39 cellular contexts compared by ENCODE assay signal in the genomic region with DNA sequence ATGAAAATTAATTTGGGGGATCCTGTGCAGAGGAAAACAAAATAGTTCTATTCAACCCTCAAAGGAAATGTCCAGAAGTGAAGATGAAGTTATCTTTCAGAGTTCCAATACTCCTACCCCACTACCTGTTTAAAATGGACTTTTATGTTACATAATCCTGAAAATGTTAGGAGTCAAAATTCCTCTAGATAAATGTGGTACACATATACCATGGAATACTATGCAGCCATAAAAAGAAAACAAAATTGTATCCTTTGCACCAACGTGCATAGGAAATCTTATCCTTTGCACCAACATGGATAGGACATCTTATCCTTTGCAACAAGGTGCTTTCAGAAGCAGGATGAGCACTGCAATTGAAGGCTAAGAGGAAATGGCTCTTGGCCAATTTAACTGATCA.
"Had no signal": no experiment of that assay in that cellular context is flagged by ENCODE, and none has a peak within 500 bp of the region (broad histone marks: within the 10 kb centered on the region; RNA-seq: fewer than 3 reads in every experiment).

No MANE protein-coding gene starts in this region.

- H3K9me3 ChIP-seq: adrenal gland, ascending aorta, body of pancreas, breast epithelium had no signal

- H3K4me1 ChIP-seq: body of pancreas, breast epithelium had no signal

- FAIRE-seq: bronchial epithelial cell had no signal

- H3K4me3 ChIP-seq: adrenal gland, ascending aorta, body of pancreas, breast epithelium, cardiac muscle cell had no signal

- H3K27me3 ChIP-seq: adrenal gland, ascending aorta, body of pancreas, brain microvascular endothelial cell, breast epithelium, cardiac muscle cell had no signal

- H3K4me3 Mint-ChIP-seq: activated naive CD4-positive, alpha-beta T cell treated with anti-CD3 and anti-CD28 coated beads for 36 hours; activated naive CD4-positive, alpha-beta T cell treated with anti-CD3 and anti-CD28 coated beads, Interleukin-2, amount 10 ng/mL, durations not matched to agents 7 days and 5 days; activated naive CD4-positive, alpha-beta T cell treated with anti-CD3 and anti-CD28 coated beads, Interleukin-2, amount 50 U/mL, for 24 hours; activated naive CD8-positive, alpha-beta T cell; activated naive CD8-positive, alpha-beta T cell treated with anti-CD3 and anti-CD28 coated beads for 36 hours; activated naive CD8-positive, alpha-beta T cell treated with anti-CD3 and anti-CD28 coated beads, Interleukin-2, amount 10 ng/mL, durations not matched to agents 7 days and 5 days; activated naive CD8-positive, alpha-beta T cell treated with anti-CD3 and anti-CD28 coated beads, Interleukin-2, amount 50 U/mL, for 24 hours; activated T-cell treated with anti-CD3 and anti-CD28 coated beads, Interleukin-2, amount 50 U/mL, for 24 hours; activated T-cell treated with anti-CD3 and anti-CD28 coated beads, Interleukin-2, amount 50 U/mL, for 4 hours; activated T-cell treated with anti-CD3 and anti-CD28 coated beads, Interleukin-2, amount 50 U/mL, for 72 hours; activated T-helper 1 cell treated with anti-CD3 and anti-CD28 coated beads, Interleukin-12 subunit alpha, Interleukin-12 subunit beta, Interleukin-2, Interleukin-4 antibody, amounts not matched to agents 30 ng/mL and 10 ng/mL and 1 ng/mL, durations not matched to agents 14 hours and 24 hours and 36 hours; activated T-helper 17 cell treated with anti-CD3 and anti-CD28 coated beads, Interleukin-2, amount 50 U/mL, for 72 hours; brain; central memory CD8-positive, alpha-beta T cell had no signal

- H3K36me3 Mint-ChIP-seq: activated naive CD4-positive, alpha-beta T cell treated with anti-CD3 and anti-CD28 coated beads, Interleukin-2, amount 50 U/mL, for 72 hours; brain had no signal

- H3K27ac Mint-ChIP-seq: activated naive CD4-positive, alpha-beta T cell treated with anti-CD3 and anti-CD28 coated beads for 36 hours; activated naive CD4-positive, alpha-beta T cell treated with anti-CD3 and anti-CD28 coated beads, Interleukin-2, amount 10 ng/mL, durations not matched to agents 7 days and 5 days; activated naive CD4-positive, alpha-beta T cell treated with anti-CD3 and anti-CD28 coated beads, Interleukin-2, amount 50 U/mL, for 24 hours; activated naive CD4-positive, alpha-beta T cell treated with anti-CD3 and anti-CD28 coated beads, Interleukin-2, amount 50 U/mL, for 72 hours; activated naive CD8-positive, alpha-beta T cell; activated naive CD8-positive, alpha-beta T cell treated with anti-CD3 and anti-CD28 coated beads for 36 hours; activated naive CD8-positive, alpha-beta T cell treated with anti-CD3 and anti-CD28 coated beads, Interleukin-2, amount 10 ng/mL, durations not matched to agents 7 days and 5 days; activated naive CD8-positive, alpha-beta T cell treated with anti-CD3 and anti-CD28 coated beads, Interleukin-2, amount 50 U/mL, for 24 hours; activated T-cell treated with anti-CD3 and anti-CD28 coated beads, Interleukin-2, amount 50 U/mL, for 24 hours; activated T-cell treated with anti-CD3 and anti-CD28 coated beads, Interleukin-2, amount 50 U/mL, for 72 hours; activated T-helper 1 cell treated with anti-CD3 and anti-CD28 coated beads, Interleukin-12 subunit alpha, Interleukin-12 subunit beta, Interleukin-2, Interleukin-4 antibody, amounts not matched to agents 30 ng/mL and 10 ng/mL and 1 ng/mL, durations not matched to agents 14 hours and 24 hours and 36 hours; activated T-helper 17 cell treated with anti-CD3 and anti-CD28 coated beads, Interleukin-2, amount 50 U/mL, for 72 hours; activated T-helper 2 cell treated with anti-CD3 and anti-CD28 coated beads, Interferon-gamma antibody, Interleukin-2, Interleukin-4, amounts not matched to agents 10 μg/mL and 5 μg/mL and 100 μg/mL, durations not matched to agents 14 hours and 24 hours and 36 hours; brain had no signal

- ATAC-seq: activated naive CD4-positive, alpha-beta T cell treated with anti-CD3 and anti-CD28 coated beads, Interleukin-2, amount 50 U/mL, for 72 hours; activated naive CD8-positive, alpha-beta T cell treated with anti-CD3 and anti-CD28 coated beads, Interleukin-2, amount 50 U/mL, for 24 hours; activated T-cell treated with anti-CD3 and anti-CD28 coated beads, Interleukin-2, amount 50 U/mL, for 4 hours; activated T-cell treated with anti-CD3 and anti-CD28 coated beads, Interleukin-2, amount 50 U/mL, for 72 hours; activated T-helper 17 cell treated with anti-CD3 and anti-CD28 coated beads, Interleukin-2, amount 50 U/mL, for 72 hours; body of pancreas had no signal

- H3K9me3 Mint-ChIP-seq: activated naive CD4-positive, alpha-beta T cell treated with anti-CD3 and anti-CD28 coated beads for 36 hours; activated naive CD4-positive, alpha-beta T cell treated with anti-CD3 and anti-CD28 coated beads, Interleukin-2, amount 10 ng/mL, durations not matched to agents 7 days and 5 days; activated naive CD4-positive, alpha-beta T cell treated with anti-CD3 and anti-CD28 coated beads, Interleukin-2, amount 50 U/mL, for 24 hours; activated naive CD4-positive, alpha-beta T cell treated with anti-CD3 and anti-CD28 coated beads, Interleukin-2, amount 50 U/mL, for 72 hours; activated naive CD8-positive, alpha-beta T cell treated with anti-CD3 and anti-CD28 coated beads for 36 hours; activated naive CD8-positive, alpha-beta T cell treated with anti-CD3 and anti-CD28 coated beads, Interleukin-2, amount 10 ng/mL, durations not matched to agents 7 days and 5 days; activated naive CD8-positive, alpha-beta T cell treated with anti-CD3 and anti-CD28 coated beads, Interleukin-2, amount 50 U/mL, for 24 hours; activated T-cell treated with anti-CD3 and anti-CD28 coated beads, Interleukin-2, amount 50 U/mL, for 24 hours; activated T-cell treated with anti-CD3 and anti-CD28 coated beads, Interleukin-2, amount 50 U/mL, for 4 hours; activated T-cell treated with anti-CD3 and anti-CD28 coated beads, Interleukin-2, amount 50 U/mL, for 72 hours; activated T-helper 1 cell treated with anti-CD3 and anti-CD28 coated beads, Interleukin-12 subunit alpha, Interleukin-12 subunit beta, Interleukin-2, Interleukin-4 antibody, amounts not matched to agents 30 ng/mL and 10 ng/mL and 1 ng/mL, durations not matched to agents 14 hours and 24 hours and 36 hours; activated T-helper 17 cell treated with anti-CD3 and anti-CD28 coated beads, Interleukin-2, amount 50 U/mL, for 72 hours; activated T-helper 2 cell treated with anti-CD3 and anti-CD28 coated beads, Interferon-gamma antibody, Interleukin-2, Interleukin-4, amounts not matched to agents 10 μg/mL and 5 μg/mL and 100 μg/mL, durations not matched to agents 14 hours and 24 hours and 36 hours; central memory CD8-positive, alpha-beta T cell had no signal

- H3K4me1 Mint-ChIP-seq: activated naive CD4-positive, alpha-beta T cell treated with anti-CD3 and anti-CD28 coated beads, Interleukin-2, amount 10 ng/mL, durations not matched to agents 7 days and 5 days; activated naive CD4-positive, alpha-beta T cell treated with anti-CD3 and anti-CD28 coated beads, Interleukin-2, amount 50 U/mL, for 24 hours; activated naive CD8-positive, alpha-beta T cell treated with anti-CD3 and anti-CD28 coated beads for 36 hours; activated naive CD8-positive, alpha-beta T cell treated with anti-CD3 and anti-CD28 coated beads, Interleukin-2, amount 10 ng/mL, durations not matched to agents 7 days and 5 days; activated naive CD8-positive, alpha-beta T cell treated with anti-CD3 and anti-CD28 coated beads, Interleukin-2, amount 50 U/mL, for 24 hours; activated T-helper 17 cell treated with anti-CD3 and anti-CD28 coated beads, Interleukin-2, amount 50 U/mL, for 72 hours; brain had no signal

- H3K36me3 ChIP-seq: adrenal gland, ascending aorta, brain microvascular endothelial cell, breast epithelium, cardiac muscle cell had no signal

- H3K27me3 Mint-ChIP-seq: activated naive CD4-positive, alpha-beta T cell treated with anti-CD3 and anti-CD28 coated beads, Interleukin-2, amount 10 ng/mL, durations not matched to agents 7 days and 5 days; activated naive CD4-positive, alpha-beta T cell treated with anti-CD3 and anti-CD28 coated beads, Interleukin-2, amount 50 U/mL, for 24 hours; activated naive CD8-positive, alpha-beta T cell; activated naive CD8-positive, alpha-beta T cell treated with anti-CD3 and anti-CD28 coated beads for 36 hours; activated naive CD8-positive, alpha-beta T cell treated with anti-CD3 and anti-CD28 coated beads, Interleukin-2, amount 50 U/mL, for 24 hours; activated T-cell treated with anti-CD3 and anti-CD28 coated beads, Interleukin-2, amount 50 U/mL, for 24 hours; activated T-helper 17 cell treated with anti-CD3 and anti-CD28 coated beads, Interleukin-2, amount 50 U/mL, for 72 hours; brain; central memory CD8-positive, alpha-beta T cell had no signal

- DNase-seq: activated effector memory CD4-positive, alpha-beta T cell treated with anti-CD3 and anti-CD28 coated beads, Interleukin-2, amount 50 U/mL, for 16 hours; activated effector memory CD4-positive, alpha-beta T cell treated with Interleukin-2 at 50 U/mL for 16 hours; activated gamma-delta T cell; activated gamma-delta T cell treated with Interleukin-2 at 50 U/mL for 16 hours; activated naive CD4-positive, alpha-beta T cell; activated naive CD4-positive, alpha-beta T cell treated with anti-CD3 and anti-CD28 coated beads for 36 hours; activated naive CD4-positive, alpha-beta T cell treated with anti-CD3 and anti-CD28 coated beads, Interleukin-2, amount 10 ng/mL, durations not matched to agents 7 days and 5 days; activated naive CD4-positive, alpha-beta T cell treated with anti-CD3 and anti-CD28 coated beads, Interleukin-2, amount 50 U/mL, for 16 hours; activated naive CD4-positive, alpha-beta T cell treated with Interleukin-2 at 50 U/mL for 16 hours; activated naive CD8-positive, alpha-beta T cell treated with anti-CD3 and anti-CD28 coated beads for 36 hours; activated naive CD8-positive, alpha-beta T cell treated with anti-CD3 and anti-CD28 coated beads, Interleukin-2, amount 10 ng/mL, durations not matched to agents 7 days and 5 days; activated naive CD8-positive, alpha-beta T cell treated with anti-CD3 and anti-CD28 coated beads, Interleukin-2, amount 50 U/mL, for 24 hours; activated T-cell treated with anti-CD3 and anti-CD28 coated beads, Interleukin-2, amount 50 U/mL, for 1 hour; activated T-cell treated with anti-CD3 and anti-CD28 coated beads, Interleukin-2, amount 50 U/mL, for 24 hours; activated T-cell treated with anti-CD3 and anti-CD28 coated beads, Interleukin-2, amount 50 U/mL, for 4 hours; activated T-cell treated with anti-CD3 and anti-CD28 coated beads, Interleukin-2, amount 50 U/mL, for 48 hours; activated T-cell treated with anti-CD3 and anti-CD28 coated beads, Interleukin-2, amount 50 U/mL, for 72 hours; adrenal gland; amniotic stem cell; amygdala; anterior cingulate cortex; aorta; body of pancreas; brain microvascular endothelial cell; caudate nucleus; central memory CD4-positive, alpha-beta T cell; cerebellar nuclear complex had no signal

- H3K27ac ChIP-seq: adrenal gland, ascending aorta, body of pancreas, brain microvascular endothelial cell, breast epithelium, cardiac muscle cell had no signal
